ENCODE assay signal across 8 cellular contexts in the genomic region with DNA sequence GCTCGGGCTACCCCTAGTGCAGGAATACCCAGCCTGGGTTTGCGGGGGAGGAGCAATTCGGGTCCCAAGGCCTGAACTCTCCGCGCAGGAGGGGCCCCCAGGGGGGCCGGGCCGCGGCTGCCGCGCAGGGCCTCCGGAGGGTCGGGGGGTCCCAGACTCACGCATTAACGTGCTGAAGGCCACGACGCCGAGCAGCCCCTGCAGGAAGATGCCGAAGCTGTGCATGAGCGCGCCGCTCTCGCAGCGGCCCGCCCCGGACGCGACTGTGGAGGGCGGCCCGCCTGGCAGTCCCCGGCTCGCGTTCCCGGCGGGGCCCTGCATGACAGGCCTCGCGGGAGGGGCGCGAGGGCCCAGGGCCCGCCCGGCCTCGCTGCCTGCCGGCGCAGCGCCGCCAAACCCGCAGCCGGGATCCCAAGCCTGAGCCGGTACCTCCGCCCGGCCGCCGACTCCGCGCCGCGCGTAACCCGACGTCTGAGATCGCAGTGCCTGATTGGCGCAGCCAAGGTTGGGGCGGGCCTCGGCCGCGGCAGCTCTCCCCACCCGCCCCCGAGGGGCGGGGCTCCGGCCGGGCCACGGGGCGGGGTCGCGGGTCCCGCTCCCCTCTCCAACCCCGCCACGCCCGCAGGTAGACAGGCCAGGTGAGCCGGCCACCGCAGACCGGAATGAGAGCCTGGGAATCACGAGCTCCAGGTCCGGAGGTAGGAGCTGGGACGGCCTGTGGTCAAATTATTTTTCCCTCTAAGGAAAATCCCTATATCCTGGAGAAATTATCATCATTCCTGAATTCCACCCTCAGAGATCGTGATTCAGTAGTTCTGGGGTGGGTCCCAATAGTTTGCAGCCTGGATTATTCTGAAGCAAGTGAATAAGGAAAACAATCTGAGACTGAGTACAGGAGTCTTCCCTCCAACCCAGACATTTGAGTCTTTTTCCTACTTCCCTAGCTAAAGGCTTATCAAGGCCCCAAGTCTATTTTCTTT. TPM values are rescaled to one million over a fixed set of nuclear protein-coding genes. Genes with fewer than 3 reads are reported as not detected.
DNase-seq lines count a peak whose midpoint lies in the region; ATAC-seq and TF ChIP-seq lines count a peak whose summit lies in the region.

A gene (minus strand): TSS at position 419 of the 980 bp plus-strand sequence. CDS start 98 bp downstream, at position 321.

- H3K27me3 ChIP-seq in fibroblast of lung (ENCODE audit: control insufficient read depth, insufficient read depth, low read length), result no peaks in the 10 kb centered on the region
- H3K27me3 ChIP-seq in naive thymus-derived CD4-positive, alpha-beta T cell (ENCODE audit: control insufficient read depth in 2 of 2, insufficient read depth in 2 of 2, low read length in 2 of 2), result no peaks in the 10 kb centered on the region

- intact Hi-C loops in activated T-helper 1 cell treated with anti-CD3 and anti-CD28 coated beads, Interleukin-12 subunit alpha, Interleukin-12 subunit beta, Interleukin-2, Interleukin-4 antibody, amounts not matched to agents 30 ng/mL and 10 ng/mL and 1 ng/mL, durations not matched to agents 14 hours and 24 hours and 36 hours (cut with micrococcal nuclease), result loop anchor here (1.0 to 5.0 kb wide), 9 partner anchors 37 to 357 kb away; a partner anchor contains a TSS
- intact Hi-C loops in naive thymus-derived CD4-positive, alpha-beta T cell (cut with micrococcal nuclease), result loop anchor here (1.0 to 5.0 kb wide), 9 partner anchors 127 to 450 kb away; a partner anchor contains a TSS

- H3K9me3 ChIP-seq in fibroblast of lung (ENCODE audit: control insufficient read depth, insufficient read depth, low read depth, low read length), result no peaks in the 10 kb centered on the region
- no peaks in the 10 kb centered on the region for H3K9me3 ChIP-seq in naive thymus-derived CD4-positive, alpha-beta T cell (ENCODE audit: control insufficient read depth in 2 of 3, low read length in 3 of 3)

- peak within 1 kb of the TSS; percentile 99 for H3K4me2 ChIP-seq in fibroblast of lung (ENCODE audit: extremely low read depth, insufficient read depth, low read length)

- POLR2A ChIA-PET in naive thymus-derived CD4-positive, alpha-beta T cell (lab: Charles Lee), result interaction anchor here (0.6 to 1.2 kb wide), 3 partner anchors 84 to 148 kb away, joined by 3 to 5 read pairs (median 4); a partner anchor contains a TSS

- peak in 1 of 2 donors; percentile 3 for TF ChIP-seq CTCF in fibroblast of lung (conservative IDR thresholded peaks at IDR 0.05 in 1 of 2, IDR thresholded peaks at IDR 0.05 in 1 of 2; ENCODE audit: low read depth in 1 of 2, low read length in 2 of 2)

- peak within 1 kb of the TSS; percentile 83 for H3K4me3 ChIP-seq in Jurkat, Clone E6-1 (ENCODE audit: low read length)
- peak within 1 kb of the TSS; percentile 64 to 92 (median 86) for H3K4me3 ChIP-seq in fibroblast of lung (replicated peaks in 1 of 4; ENCODE audit: control extremely low read depth in 1 of 4, insufficient read depth in 1 of 4, low read depth in 3 of 4, low read length in 4 of 4)
- peak within 1 kb of the TSS; percentile 85 for H3K4me3 ChIP-seq in naive thymus-derived CD4-positive, alpha-beta T cell (ENCODE audit: low read length)

- peak within 1 kb of the TSS; percentile 29 for H3K27ac ChIP-seq in fibroblast of lung (ENCODE audit: insufficient read depth, low read length)
- peak within 1 kb of the TSS; percentile 72 for H3K27ac ChIP-seq in naive thymus-derived CD4-positive, alpha-beta T cell (ENCODE audit: low read depth, low read length)

- peak within 1 kb of the TSS; percentile 77 for H3K27ac Mint-ChIP-seq in activated T-helper 1 cell treated with anti-CD3 and anti-CD28 coated beads, Interleukin-12 subunit alpha, Interleukin-12 subunit beta, Interleukin-2, Interleukin-4 antibody, amounts not matched to agents 30 ng/mL and 10 ng/mL and 1 ng/mL, durations not matched to agents 14 hours and 24 hours and 36 hours
- H3K27ac Mint-ChIP-seq in naive thymus-derived CD4-positive, alpha-beta T cell, result peak within 1 kb of the TSS; percentile 44 to 97 (median 86)
- peak within 1 kb of the TSS; percentile 81 for H3K27ac Mint-ChIP-seq in stimulated activated memory B cell treated with anti-CD40 and anti-IgM and Interleukin-4, amounts not matched to agents 10 μg/mL and 1 μg/mL and 100 μg/mL, for 72 hours

- H3K4me1 ChIP-seq in fibroblast of lung (ENCODE audit: control insufficient read depth, extremely low read depth, insufficient read depth, low read length), result peaks cover 3% of the 10 kb centered on the region
- peaks cover 16 to 23% of the 10 kb centered on the region in 2 donors for H3K4me1 ChIP-seq in naive thymus-derived CD4-positive, alpha-beta T cell (ENCODE audit: control insufficient read depth in 2 of 2, insufficient read depth in 2 of 2, low read length in 2 of 2)

- DNase-seq in DMS79 treated with DMSO at 0.1 percent for 48 hours (lab: John Stamatoyannopoulos, UW) (peak; percentile 50), RPMI7951 (ENCODE audit: low read depth) (peak; percentile 82), fibroblast of lung (ENCODE audit: low read depth in 2 of 2) (peak; percentile 71 to 79)
- DNase-seq in Jurkat, Clone E6-1 (ENCODE audit: low read depth, low spot score), result peak; percentile 73
- DNase-seq in activated T-helper 1 cell treated with anti-CD3 and anti-CD28 coated beads, Interleukin-12 subunit alpha, Interleukin-12 subunit beta, Interleukin-2, Interleukin-4 antibody, amounts not matched to agents 30 ng/mL and 10 ng/mL and 1 ng/mL, durations not matched to agents 14 hours and 24 hours and 36 hours (ENCODE audit: low spot score), result peak; percentile 87
- peak; percentile 77 to 89 (median 86) for DNase-seq in naive thymus-derived CD4-positive, alpha-beta T cell

- peak within 1 kb of the TSS; percentile 97 for H3K4me3 Mint-ChIP-seq in activated T-helper 1 cell treated with anti-CD3 and anti-CD28 coated beads, Interleukin-12 subunit alpha, Interleukin-12 subunit beta, Interleukin-2, Interleukin-4 antibody, amounts not matched to agents 30 ng/mL and 10 ng/mL and 1 ng/mL, durations not matched to agents 14 hours and 24 hours and 36 hours
- H3K4me3 Mint-ChIP-seq in naive thymus-derived CD4-positive, alpha-beta T cell, result peak within 1 kb of the TSS; percentile 90 to 99 (median 95)
- H3K4me3 Mint-ChIP-seq in stimulated activated memory B cell treated with anti-CD40 and anti-IgM and Interleukin-4, amounts not matched to agents 10 μg/mL and 1 μg/mL and 100 μg/mL, for 72 hours, result peak within 1 kb of the TSS; percentile 95

- no peaks in the 10 kb centered on the region for H3K27me3 Mint-ChIP-seq in activated T-helper 1 cell treated with anti-CD3 and anti-CD28 coated beads, Interleukin-12 subunit alpha, Interleukin-12 subunit beta, Interleukin-2, Interleukin-4 antibody, amounts not matched to agents 30 ng/mL and 10 ng/mL and 1 ng/mL, durations not matched to agents 14 hours and 24 hours and 36 hours (ENCODE audit: insufficient read depth)
- H3K27me3 Mint-ChIP-seq in naive thymus-derived CD4-positive, alpha-beta T cell, result no peaks in the 10 kb centered on the region
- H3K27me3 Mint-ChIP-seq in stimulated activated memory B cell treated with anti-CD40 and anti-IgM and Interleukin-4, amounts not matched to agents 10 μg/mL and 1 μg/mL and 100 μg/mL, for 72 hours, result no peaks in the 10 kb centered on the region

- H3K9me3 Mint-ChIP-seq in activated T-helper 1 cell treated with anti-CD3 and anti-CD28 coated beads, Interleukin-12 subunit alpha, Interleukin-12 subunit beta, Interleukin-2, Interleukin-4 antibody, amounts not matched to agents 30 ng/mL and 10 ng/mL and 1 ng/mL, durations not matched to agents 14 hours and 24 hours and 36 hours, result no peaks in the 10 kb centered on the region
- peaks cover 0 to 1% (median 0%) of the 10 kb centered on the region in 11 donors for H3K9me3 Mint-ChIP-seq in naive thymus-derived CD4-positive, alpha-beta T cell
- H3K9me3 Mint-ChIP-seq in stimulated activated memory B cell treated with anti-CD40 and anti-IgM and Interleukin-4, amounts not matched to agents 10 μg/mL and 1 μg/mL and 100 μg/mL, for 72 hours, result no peaks in the 10 kb centered on the region

- peaks cover 4% of the 10 kb centered on the region for H3K79me2 ChIP-seq in fibroblast of lung (ENCODE audit: control insufficient read depth, insufficient read depth, low read length)

- H3K9ac ChIP-seq in fibroblast of lung (ENCODE audit: insufficient read depth, low read length), result peak within 1 kb of the TSS; percentile 61

- peak; percentile 89 for ATAC-seq in GM21717 (IDR thresholded peaks at IDR 0.05; ENCODE audit: unreplicated experiment)
- ATAC-seq in naive thymus-derived CD4-positive, alpha-beta T cell, result peak; percentile 97
- peak; percentile 98 for ATAC-seq in stimulated activated memory B cell treated with anti-CD40 and anti-IgM and Interleukin-4, amounts not matched to agents 10 μg/mL and 1 μg/mL and 100 μg/mL, for 72 hours

- H3K36me3 ChIP-seq in fibroblast of lung (ENCODE audit: control insufficient read depth, insufficient read depth, low read length), result no peaks in the 10 kb centered on the region
- H3K36me3 ChIP-seq in naive thymus-derived CD4-positive, alpha-beta T cell (ENCODE audit: control insufficient read depth in 2 of 3, insufficient read depth in 3 of 3, low read length in 3 of 3), result no peaks in the 10 kb centered on the region

- H3K4me1 Mint-ChIP-seq in activated T-helper 1 cell treated with anti-CD3 and anti-CD28 coated beads, Interleukin-12 subunit alpha, Interleukin-12 subunit beta, Interleukin-2, Interleukin-4 antibody, amounts not matched to agents 30 ng/mL and 10 ng/mL and 1 ng/mL, durations not matched to agents 14 hours and 24 hours and 36 hours (ENCODE audit: low read depth), result peaks cover 49% of the 10 kb centered on the region
- H3K4me1 Mint-ChIP-seq in naive thymus-derived CD4-positive, alpha-beta T cell, result peaks cover 37 to 51% (median 46%) of the 10 kb centered on the region in 7 donors
- H3K4me1 Mint-ChIP-seq in stimulated activated memory B cell treated with anti-CD40 and anti-IgM and Interleukin-4, amounts not matched to agents 10 μg/mL and 1 μg/mL and 100 μg/mL, for 72 hours, result peaks cover 46% of the 10 kb centered on the region

- H2AFZ ChIP-seq in fibroblast of lung (ENCODE audit: low read length), result peak within 1 kb of the TSS; percentile 85

- peaks cover 9% of the 10 kb centered on the region for H3K36me3 Mint-ChIP-seq in activated T-helper 1 cell treated with anti-CD3 and anti-CD28 coated beads, Interleukin-12 subunit alpha, Interleukin-12 subunit beta, Interleukin-2, Interleukin-4 antibody, amounts not matched to agents 30 ng/mL and 10 ng/mL and 1 ng/mL, durations not matched to agents 14 hours and 24 hours and 36 hours (ENCODE audit: low read depth)
- H3K36me3 Mint-ChIP-seq in naive thymus-derived CD4-positive, alpha-beta T cell, result no peaks in the 10 kb centered on the region
- peaks cover 11% of the 10 kb centered on the region for H3K36me3 Mint-ChIP-seq in stimulated activated memory B cell treated with anti-CD40 and anti-IgM and Interleukin-4, amounts not matched to agents 10 μg/mL and 1 μg/mL and 100 μg/mL, for 72 hours

- H4K20me1 ChIP-seq in fibroblast of lung (ENCODE audit: control insufficient read depth, extremely low read depth, insufficient read depth, low read length), result no peaks in the 10 kb centered on the region

- CTCF ChIA-PET in naive thymus-derived CD4-positive, alpha-beta T cell (lab: Charles Lee), result no interaction called here

RNA-seq across cellular contexts. Expression of the gene that starts here (rescaled TPM):
- 19.9 TPM for polyA plus RNA-seq in Jurkat, Clone E6-1 (2012; ENCODE audit: insufficient read depth, insufficient read length)
- total RNA-seq in RPMI7951 (2014; rRNA removed; shearing (Covaris generic)), result 10.5 and 12.1 TPM in 2 replicates
- 19.8 and 20.1 TPM in 2 replicates for total RNA-seq in activated T-helper 1 cell treated with anti-CD3 and anti-CD28 coated beads, Interleukin-12 subunit alpha, Interleukin-12 subunit beta, Interleukin-2, Interleukin-4 antibody, amounts not matched to agents 30 ng/mL and 10 ng/mL and 1 ng/mL, durations not matched to agents 14 hours and 24 hours and 36 hours
- total RNA-seq in fibroblast of lung, result 10.3 and 13.0 TPM in 2 replicates
- 11.6 and 11.7 TPM in 2 replicates for polyA plus RNA-seq in fibroblast of lung
- 13.4 and 15.5 TPM in 2 replicates for polyA plus RNA-seq in fibroblast of lung (2012)
- 25.5 and 31.9 TPM in 2 replicates for polyA minus RNA-seq in fibroblast of lung (ENCODE audit: low replicate concordance)
- total RNA-seq in naive thymus-derived CD4-positive, alpha-beta T cell, result 10 to 100 TPM; 21.1 to 44.9 (median 34.5) TPM
- polyA plus RNA-seq in naive thymus-derived CD4-positive, alpha-beta T cell, result 1 to 10 TPM; 3.0 to 4.7 TPM

Comparison
In these comparisons a context has a peak if more than half of its experiments do, and no peak if none do; other contexts are left out.
1. Peak in every context shown above with its lines: DNase-seq, ATAC-seq, H3K4me3 ChIP-seq and H3K27ac ChIP-seq.